Comparison of ENCODE assay signal across 8 cellular contexts in genomic region chr6:18260448-18261106, GRCh38. TPM values are rescaled to one million over a fixed set of nuclear protein-coding genes. Genes with fewer than 3 reads are reported as not detected.
A peak's percentile ranks its signal among the peaks of the same experiment; 100 is the strongest.
DNase-seq lines count a peak whose midpoint lies in the region; ATAC-seq lines count a peak whose summit lies in the region.

No MANE protein-coding gene starts in this region.

- peaks cover 11 to 24% (median 14%) of the 10 kb centered on the region in 3 donors for H3K27me3 Mint-ChIP-seq in immature natural killer cell (ENCODE audit: low read depth in 3 of 3)

- H3K4me3 Mint-ChIP-seq in immature natural killer cell: peak overlapping the region; percentile 0 to 63 (median 18)

- no peaks in the 10 kb centered on the region for H3K9me3 Mint-ChIP-seq in immature natural killer cell

- peak overlapping the region; percentile 13; the same call in 1 of the 2 replicates for H3K4me3 ChIP-seq in GM08714 (ENCODE audit: low read length)

- DNase-seq in T1000 (lab: John Stamatoyannopoulos, UW) (peak; percentile 13), immature natural killer cell (peak; percentile 19 to 34 (median 21)), mucosa of gallbladder (ENCODE audit: low spot score) (no peak), HPDE6-E6E7 (ENCODE audit: extremely low spot score) (no peak)
- no peak for DNase-seq in activated CD8-positive, alpha-beta memory T cell treated with anti-CD3 and anti-CD28 coated beads, Interleukin-2, amount 50 U/mL, for 4 hours

- H3K36me3 Mint-ChIP-seq in immature natural killer cell: peaks cover 4 to 17% (median 7%) of the 10 kb centered on the region in 3 donors

- ATAC-seq in GM19468 (IDR thresholded peaks at IDR 0.05; ENCODE audit: extremely low read depth, unreplicated experiment) (peak; percentile 12), HG03460 (IDR thresholded peaks at IDR 0.05; ENCODE audit: unreplicated experiment) (peak; percentile 33)

- peaks cover 58 to 83% of the 10 kb centered on the region in 2 donors for H3K4me1 Mint-ChIP-seq in immature natural killer cell

- H3K27ac Mint-ChIP-seq in immature natural killer cell: peak overlapping the region; percentile 26 to 96 (median 75)

RNA-seq across cellular contexts. Expression of gene DEK, which starts 3.8 kb away (rescaled TPM):
- polyA plus RNA-seq in immature natural killer cell: 10 to 100 TPM; 44.0 to 98.5 (median 87.7) TPM
- total RNA-seq in mucosa of gallbladder: 59.8 TPM

Comparison
In these comparisons a context has a peak if more than half of its experiments do, and no peak if none do; other contexts are left out.
1. DNase-seq: peak in T1000 (single experiment) and immature natural killer cell (3 of 3); none in mucosa of gallbladder (single experiment), HPDE6-E6E7 (single experiment) and activated CD8-positive, alpha-beta memory T cell treated with anti-CD3 and anti-CD28 coated beads, Interleukin-2, amount 50 U/mL, for 4 hours (single experiment).